22 cellular contexts compared by ENCODE assay signal in genomic region chr11:75637998-75638397, GRCh38. TPM values are rescaled to one million over a fixed set of nuclear protein-coding genes. Genes with fewer than 3 reads are reported as not detected.
DNase-seq lines count a peak whose midpoint lies in the region; ATAC-seq, FAIRE-seq and TF ChIP-seq lines count a peak whose summit lies in the region.
"Had no signal": no experiment of that assay in that cellular context is flagged by ENCODE, and none has a peak within 500 bp of the region (broad histone marks: within the 10 kb centered on the region; RNA-seq: fewer than 3 reads in every experiment).

No MANE protein-coding gene starts in this region.

- H2AK5ac ChIP-seq in trophoblast cell (ENCODE audit: low read length) = no peak overlapping the region

- no peaks in the 10 kb centered on the region for H3K9me3 ChIP-seq in endodermal cell (ENCODE audit: control insufficient read depth, low read length)
- no peaks in the 10 kb centered on the region for H3K9me3 ChIP-seq in trophoblast cell (ENCODE audit: insufficient read depth, low read depth, low read length)
- no peaks in the 10 kb centered on the region for H3K9me3 ChIP-seq in body of pancreas

- H2BK120ac ChIP-seq in trophoblast cell (ENCODE audit: insufficient read depth, low read length, poor library complexity) = no peak overlapping the region

- no peaks in the 10 kb centered on the region for H3K9me3 Mint-ChIP-seq in endodermal cell
- H3K9me3 Mint-ChIP-seq: CD8-positive, alpha-beta memory T cell had no signal

- H3K4me2 ChIP-seq in trophoblast cell (ENCODE audit: low read length) = no peak overlapping the region

- intact Hi-C loops in body of pancreas (cut with DNase I) (no loop called here), sciatic nerve (cut with DNase I) (no loop called here)

- H3K9ac ChIP-seq in endodermal cell (ENCODE audit: extremely low read depth, low read length, poor library complexity, severe bottlenecking) (no peak overlapping the region), trophoblast cell (ENCODE audit: low read length) (no peak overlapping the region)

- no peak overlapping the region for H3K27ac Mint-ChIP-seq in endodermal cell
- H3K27ac Mint-ChIP-seq: B cell; CD4-positive, CD25-positive, alpha-beta regulatory T cell; CD8-positive, alpha-beta memory T cell; IgD-negative memory B cell had no signal

- no peaks in the 10 kb centered on the region for H3K79me2 ChIP-seq in trophoblast cell (ENCODE audit: control insufficient read depth, insufficient read depth, low read length, poor library complexity)

- H3K27me3 ChIP-seq in endodermal cell (ENCODE audit: control insufficient read depth, insufficient read depth, low read length, poor library complexity, severe bottlenecking) = no peaks in the 10 kb centered on the region
- no peaks in the 10 kb centered on the region for H3K27me3 ChIP-seq in trophoblast cell (ENCODE audit: insufficient read depth, low read length)
- no peaks in the 10 kb centered on the region for H3K27me3 ChIP-seq in body of pancreas

- DNase-seq in GM12892 (ENCODE audit: insufficient read length) (no peak), NCI-H69 (lab: John Stamatoyannopoulos, UW) (peak; percentile 29), endodermal cell (no peak), trophoblast cell (no peak), body of pancreas (no peak), sciatic nerve (ENCODE audit: low spot score) (no peak)
- DNase-seq: C1 segment of cervical spinal cord; CD4-positive, CD25-positive, alpha-beta regulatory T cell; CD8-positive, alpha-beta memory T cell; COR-L47; DMS 273 treated with DMSO at 0.1 percent for 48 hours; DMS53; DND-41; EL; GOT3; H7 had no signal

- H3K36me3 ChIP-seq in endodermal cell (ENCODE audit: control insufficient read depth, insufficient read depth, low read length) (no peaks in the 10 kb centered on the region), trophoblast cell (ENCODE audit: control insufficient read depth in 1 of 2, insufficient read depth in 2 of 2, low read length in 2 of 2) (no peaks in the 10 kb centered on the region), body of pancreas (replicated peaks in 1 of 2; ENCODE audit: insufficient read depth in 1 of 2, low read depth in 2 of 2) (no peaks in the 10 kb centered on the region)

- no peaks in the 10 kb centered on the region for H3K79me1 ChIP-seq in trophoblast cell (ENCODE audit: low read length)

- H3K4me3 ChIP-seq in endodermal cell (ENCODE audit: low read length) (no peak overlapping the region), trophoblast cell (ENCODE audit: low read depth, low read length) (no peak overlapping the region), body of pancreas (no peak overlapping the region)
- H3K4me3 ChIP-seq: GM12878 had no signal

- no peaks in the 10 kb centered on the region for H3K36me3 Mint-ChIP-seq in endodermal cell (ENCODE audit: low read depth)
- H3K36me3 Mint-ChIP-seq: CD4-positive, CD25-positive, alpha-beta regulatory T cell; CD8-positive, alpha-beta memory T cell; IgD-negative memory B cell had no signal

- no peak overlapping the region for H3K14ac ChIP-seq in trophoblast cell (ENCODE audit: low read length)

- no peaks in the 10 kb centered on the region for H3K27me3 Mint-ChIP-seq in endodermal cell (ENCODE audit: insufficient read depth)

- H3K4me1 ChIP-seq in endodermal cell (ENCODE audit: control insufficient read depth, insufficient read depth, low read length) = peaks cover 27% of the 10 kb centered on the region
- peaks cover 0 to 2% of the 10 kb centered on the region in 2 experiments for H3K4me1 ChIP-seq in trophoblast cell (ENCODE audit: control insufficient read depth in 1 of 2, insufficient read depth in 2 of 2, low read length in 2 of 2)
- peaks cover 10% of the 10 kb centered on the region for H3K4me1 ChIP-seq in body of pancreas

- no peak overlapping the region for H2AFZ ChIP-seq in trophoblast cell (ENCODE audit: insufficient read depth, low read length, poor library complexity)

- H4K8ac ChIP-seq in trophoblast cell (ENCODE audit: low read depth, low read length) = no peak overlapping the region

- H4K12ac ChIP-seq in trophoblast cell (ENCODE audit: low read depth, low read length) = no peak overlapping the region

- peak overlapping the region; percentile 85 for H3K23ac ChIP-seq in trophoblast cell (ENCODE audit: low read length)

- no peak overlapping the region for H2BK5ac ChIP-seq in trophoblast cell (ENCODE audit: low read depth, low read length, poor library complexity)

- H3K4ac ChIP-seq in trophoblast cell (ENCODE audit: low read depth, low read length) = no peak overlapping the region

- H3K18ac ChIP-seq in trophoblast cell (ENCODE audit: low read length) = no peak overlapping the region

- peaks cover 49% of the 10 kb centered on the region for H3K4me1 Mint-ChIP-seq in endodermal cell
- H3K4me1 Mint-ChIP-seq: CD4-positive, CD25-positive, alpha-beta regulatory T cell; CD8-positive, alpha-beta memory T cell had no signal

- WGBS in endodermal cell (ENCODE audit: insufficient coverage in 1 of 2, insufficient read length in 1 of 2), 2 experiments = 100% methylated on average over 1 of the region's 1 CpG; no CpG with 5 or more reads in 1 of the 2 experiments
- no CpG with 5 or more reads among the region's 1 CpG for WGBS in trophoblast cell (ENCODE audit: extremely low coverage, insufficient coverage, insufficient read length)
- WGBS in body of pancreas, 2 donors = 100% methylated on average over 1 of the region's 1 CpG

- FAIRE-seq in GM12892 (lab: Jason Lieb, UNC) = peak; percentile 9
- FAIRE-seq: GM12878, HepG2 had no signal

- TF ChIP-seq CTCF in endodermal cell (conservative IDR thresholded peaks at IDR 0.05) = no peak
- TF ChIP-seq CTCF in body of pancreas (IDR thresholded peaks at IDR 0.05) = no peak

- H3K4me3 Mint-ChIP-seq in endodermal cell = no peak overlapping the region
- H3K4me3 Mint-ChIP-seq: B cell; CD4-positive, CD25-positive, alpha-beta regulatory T cell; CD8-positive, alpha-beta memory T cell; IgD-negative memory B cell had no signal

- ATAC-seq in body of pancreas = no peak
- ATAC-seq in GM21825 (IDR thresholded peaks at IDR 0.05; ENCODE audit: unreplicated experiment) = no peak
- ATAC-seq in sciatic nerve = no peak
- ATAC-seq: GM12878, HCT116, HepG2 had no signal

- peak overlapping the region; percentile 40 for H3K27ac ChIP-seq in endodermal cell (ENCODE audit: low read depth, low read length)
- no peak overlapping the region for H3K27ac ChIP-seq in trophoblast cell (ENCODE audit: low read depth, low read length)
- no peak overlapping the region for H3K27ac ChIP-seq in body of pancreas

- TF ChIP-seq POLR2A in GM12892 (IDR thresholded peaks at IDR 0.05; ENCODE audit: low read depth, low read length) = no peak
- TF ChIP-seq POLR2A in body of pancreas (IDR thresholded peaks at IDR 0.05) = no peak

- H2BK12ac ChIP-seq in trophoblast cell (ENCODE audit: low read length) = no peak overlapping the region

- no peak overlapping the region for H4K91ac ChIP-seq in trophoblast cell (ENCODE audit: low read depth, low read length)

RNA-seq across cellular contexts. Expression of gene MAP6, which starts 30.8 kb away (rescaled TPM):
- 0.17 TPM for polyA plus RNA-seq in GM12892 (2012; ENCODE audit: missing spikeins)
- total RNA-seq in endodermal cell (1 to 10 TPM; 1.9 to 4.2 TPM), body of pancreas (1 to 10 TPM; 2.6 to 3.4 TPM), sciatic nerve (10.7 TPM)
- polyA plus RNA-seq in endodermal cell (2013, experiment 1 of 2) = 80.4 TPM
- 73.4 TPM for polyA plus RNA-seq in endodermal cell (2013, experiment 2 of 2)
- 0.01 TPM in 1 of 2 replicates, not detected in the other for polyA plus RNA-seq in trophoblast cell (2013)
- polyA plus RNA-seq: CD4-positive, CD25-positive, alpha-beta regulatory T cell; CD8-positive, alpha-beta memory T cell; HepG2 had no signal
